14 cellular contexts compared by ENCODE assay signal in the genomic region with DNA sequence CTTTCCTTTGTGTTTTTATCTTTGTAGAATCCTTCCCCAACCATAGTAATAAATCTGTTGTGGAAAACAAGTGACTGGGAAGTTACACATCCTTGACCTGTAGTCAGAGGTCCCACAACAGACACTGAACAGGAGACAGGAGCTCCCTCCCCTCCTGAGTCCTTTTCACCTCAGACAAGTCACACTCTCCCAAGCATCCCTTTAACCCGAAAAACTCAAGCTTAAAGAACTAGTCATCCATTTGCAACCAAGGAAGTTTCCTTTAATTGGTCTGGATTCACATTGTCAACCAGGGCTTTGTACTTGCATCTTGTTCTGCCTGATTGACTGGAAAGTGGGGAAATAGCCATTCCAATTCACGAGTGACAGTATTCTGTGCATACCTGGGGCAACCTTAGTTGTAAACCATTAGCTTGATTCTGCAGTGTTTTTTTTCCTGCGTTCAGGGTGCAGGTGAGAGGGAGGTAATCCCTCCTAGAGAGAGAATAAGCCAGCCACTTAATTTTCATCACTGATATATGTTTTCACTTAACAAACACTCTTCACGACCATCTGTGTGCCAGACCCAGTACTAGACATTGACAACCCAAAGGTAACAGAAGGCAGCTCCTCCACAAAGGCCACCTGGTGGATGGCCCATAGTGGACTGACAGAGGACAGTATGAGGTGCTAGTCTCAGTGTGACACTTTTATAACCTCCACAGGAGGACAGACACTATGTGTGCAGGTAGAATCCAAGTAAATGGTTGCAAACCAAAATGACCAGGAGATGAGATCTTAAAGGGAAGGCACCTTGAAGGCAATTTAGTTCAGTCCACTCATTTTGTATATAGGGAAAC.
DNase-seq lines count a peak whose midpoint lies in the region; ATAC-seq and TF ChIP-seq lines count a peak whose summit lies in the region.
"Had no signal": no experiment of that assay in that cellular context is flagged by ENCODE, and none has a peak within 500 bp of the region (broad histone marks: within the 10 kb centered on the region; RNA-seq: fewer than 3 reads in every experiment).

No MANE protein-coding gene starts in this region.

- H3K27ac Mint-ChIP-seq in activated CD4-positive, alpha-beta T cell treated with anti-CD3 and anti-CD28 coated beads, Interleukin-2, amount 10 ng/mL, durations not matched to agents 24 days and 14 days, result peak overlapping the region; percentile 27
- no peak overlapping the region for H3K27ac Mint-ChIP-seq in endodermal cell
- H3K27ac Mint-ChIP-seq in endothelial cell (ENCODE audit: unreplicated experiment), result no peak overlapping the region

- peaks cover 28% of the 10 kb centered on the region for H3K4me1 Mint-ChIP-seq in activated CD4-positive, alpha-beta T cell treated with anti-CD3 and anti-CD28 coated beads, Interleukin-2, amount 10 ng/mL, durations not matched to agents 24 days and 14 days
- H3K4me1 Mint-ChIP-seq in endodermal cell (peaks cover 21% of the 10 kb centered on the region), endothelial cell (ENCODE audit: unreplicated experiment) (peaks cover 8% of the 10 kb centered on the region)

- H3K79me2 ChIP-seq in smooth muscle cell (ENCODE audit: low read depth), result no peaks in the 10 kb centered on the region

- H3K4me3 Mint-ChIP-seq in activated CD4-positive, alpha-beta T cell treated with anti-CD3 and anti-CD28 coated beads, Interleukin-2, amount 10 ng/mL, durations not matched to agents 24 days and 14 days, result no peak overlapping the region
- H3K4me3 Mint-ChIP-seq in endodermal cell (no peak overlapping the region), endothelial cell (ENCODE audit: unreplicated experiment) (no peak overlapping the region)

- ATAC-seq in GM18873 (IDR thresholded peaks at IDR 0.05; ENCODE audit: low FRiP score, unreplicated experiment), result no peak

- H3K4me3 ChIP-seq in endodermal cell (ENCODE audit: low read length) (no peak overlapping the region), smooth muscle cell (no peak overlapping the region)
- H3K4me3 ChIP-seq: HAP-1 had no signal

- H3K36me3 Mint-ChIP-seq in activated CD4-positive, alpha-beta T cell treated with anti-CD3 and anti-CD28 coated beads, Interleukin-2, amount 10 ng/mL, durations not matched to agents 24 days and 14 days (ENCODE audit: low read depth), result no peaks in the 10 kb centered on the region
- H3K36me3 Mint-ChIP-seq in endodermal cell (ENCODE audit: low read depth) (no peaks in the 10 kb centered on the region), endothelial cell (ENCODE audit: low read depth, unreplicated experiment) (no peaks in the 10 kb centered on the region)

- intact Hi-C loops in activated CD4-positive, alpha-beta T cell treated with anti-CD3 and anti-CD28 coated beads, Interleukin-2, amount 10 ng/mL, durations not matched to agents 24 days and 14 days (cut with micrococcal nuclease), result no loop called here

- DNase-seq in activated CD4-positive, alpha-beta T cell treated with anti-CD3 and anti-CD28 coated beads, Interleukin-2, amount 10 ng/mL, durations not matched to agents 24 days and 14 days, result no peak
- no peak for DNase-seq in activated CD4-positive, alpha-beta T cell treated with anti-CD3 and anti-CD28 coated beads for 4 hours
- DNase-seq in endodermal cell, result peak; percentile 29
- peak; percentile 82 for DNase-seq in kidney tubule cell (ENCODE audit: low spot score)
- DNase-seq in smooth muscle cell (lab: John Stamatoyannopoulos, UW; ENCODE audit: unreplicated experiment), result no peak
- DNase-seq in endothelial cell (ENCODE audit: low spot score), result no peak
- DNase-seq in MV-4-11 (lab: John Stamatoyannopoulos, UW), result no peak
- DNase-seq: C1 segment of cervical spinal cord, DMS153, NCI-H146, NCI-H226, NCI-H69 had no signal

- no peaks in the 10 kb centered on the region for H4K20me1 ChIP-seq in smooth muscle cell (ENCODE audit: low read depth)

- TF ChIP-seq CTCF in endodermal cell (conservative IDR thresholded peaks at IDR 0.05) (no peak), smooth muscle cell (IDR thresholded peaks at IDR 0.05; ENCODE audit: borderline replicate concordance, insufficient read depth, poor library complexity, severe bottlenecking) (no peak), endothelial cell (IDR thresholded peaks at IDR 0.05; ENCODE audit: unreplicated experiment) (no peak)

- WGBS in endodermal cell (ENCODE audit: insufficient coverage in 1 of 2, insufficient read length in 1 of 2), 2 experiments, result 81 to 86% methylated on average over 3 to 4 of the region's 4 CpGs
- WGBS in smooth muscle cell (ENCODE audit: low lambda C conversion rate), result 68% methylated on average over 4 of the region's 4 CpGs

- no peak overlapping the region for H2AFZ ChIP-seq in smooth muscle cell (ENCODE audit: low read depth)

- H3K9ac ChIP-seq in endodermal cell (ENCODE audit: extremely low read depth, low read length, poor library complexity, severe bottlenecking) (no peak overlapping the region), smooth muscle cell (ENCODE audit: low read depth) (no peak overlapping the region)

- H3K27me3 ChIP-seq in endodermal cell (ENCODE audit: control insufficient read depth, insufficient read depth, low read length, poor library complexity, severe bottlenecking) (no peaks in the 10 kb centered on the region), smooth muscle cell (ENCODE audit: low read depth) (no peaks in the 10 kb centered on the region)

- H3K36me3 ChIP-seq in endodermal cell (ENCODE audit: control insufficient read depth, insufficient read depth, low read length) (no peaks in the 10 kb centered on the region), smooth muscle cell (ENCODE audit: low read depth) (no peaks in the 10 kb centered on the region)
- H3K36me3 ChIP-seq: HAP-1 had no signal

- no peaks in the 10 kb centered on the region for H3K9me3 ChIP-seq in endodermal cell (ENCODE audit: control insufficient read depth, low read length)
- no peaks in the 10 kb centered on the region for H3K9me3 ChIP-seq in smooth muscle cell (replicated peaks; ENCODE audit: low read depth)
- H3K9me3 ChIP-seq: HAP-1 had no signal

- H3K4me1 ChIP-seq in endodermal cell (ENCODE audit: control insufficient read depth, insufficient read depth, low read length), result peaks cover 6% of the 10 kb centered on the region
- H3K4me1 ChIP-seq in smooth muscle cell (ENCODE audit: low read depth), result peaks cover 11% of the 10 kb centered on the region
- H3K4me1 ChIP-seq: HAP-1 had no signal

- H3F3A ChIP-seq in smooth muscle cell (ENCODE audit: low read depth), result no peaks in the 10 kb centered on the region

- H3K27me3 Mint-ChIP-seq in activated CD4-positive, alpha-beta T cell treated with anti-CD3 and anti-CD28 coated beads, Interleukin-2, amount 10 ng/mL, durations not matched to agents 24 days and 14 days, result no peaks in the 10 kb centered on the region
- H3K27me3 Mint-ChIP-seq in endodermal cell (ENCODE audit: insufficient read depth), result no peaks in the 10 kb centered on the region
- peaks cover 4% of the 10 kb centered on the region for H3K27me3 Mint-ChIP-seq in endothelial cell (ENCODE audit: unreplicated experiment)

- no peak overlapping the region for H3K4me2 ChIP-seq in smooth muscle cell

- no peaks in the 10 kb centered on the region for H3K9me3 Mint-ChIP-seq in activated CD4-positive, alpha-beta T cell treated with anti-CD3 and anti-CD28 coated beads, Interleukin-2, amount 10 ng/mL, durations not matched to agents 24 days and 14 days
- H3K9me3 Mint-ChIP-seq in endodermal cell, result no peaks in the 10 kb centered on the region
- no peaks in the 10 kb centered on the region for H3K9me3 Mint-ChIP-seq in endothelial cell (ENCODE audit: unreplicated experiment)

- H3K27ac ChIP-seq in endodermal cell (ENCODE audit: low read depth, low read length) (no peak overlapping the region), smooth muscle cell (ENCODE audit: low read depth) (peak overlapping the region; percentile 5)

Comparison
In these comparisons a context has a peak if more than half of its experiments do, and no peak if none do; other contexts are left out.
1. DNase-seq: peak in endodermal cell (single experiment) and kidney tubule cell (single experiment); none in activated CD4-positive, alpha-beta T cell treated with anti-CD3 and anti-CD28 coated beads, Interleukin-2, amount 10 ng/mL, durations not matched to agents 24 days and 14 days (single experiment), activated CD4-positive, alpha-beta T cell treated with anti-CD3 and anti-CD28 coated beads for 4 hours (0 of 2), smooth muscle cell (single experiment), endothelial cell (single experiment) and MV-4-11 (single experiment).